In the genomic region with DNA sequence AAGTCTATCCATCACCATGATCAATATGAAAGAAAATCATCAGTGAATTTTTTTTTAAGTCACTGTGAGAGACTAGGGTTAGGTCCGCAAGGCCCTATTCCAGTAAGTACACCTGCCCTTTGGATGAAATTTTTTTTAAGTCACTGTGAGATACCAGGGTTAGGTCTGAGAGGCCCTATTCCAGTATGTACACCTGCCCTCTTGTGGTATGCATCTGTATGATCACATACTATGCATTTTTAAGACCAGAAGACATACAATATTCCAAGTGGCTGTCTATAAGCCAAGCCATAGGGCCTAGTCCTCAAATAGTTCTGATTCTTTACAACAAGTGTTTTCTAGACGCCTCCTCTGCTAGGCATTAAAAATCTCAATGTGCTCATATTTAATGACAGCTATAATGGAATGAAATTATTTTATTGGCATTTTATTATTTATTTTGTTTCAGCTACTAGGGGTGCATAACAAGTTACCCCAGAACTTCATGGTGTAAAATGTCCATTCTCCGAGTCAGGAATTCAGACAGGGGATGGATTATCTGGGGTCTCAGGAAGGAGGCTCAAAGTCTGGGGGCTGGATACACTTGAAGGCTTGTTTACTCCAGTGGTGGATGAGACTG, we compare ENCODE assay signal across 8 cellular contexts. TPM values are rescaled to one million over a fixed set of nuclear protein-coding genes. Genes with fewer than 3 reads are reported as not detected.
DNase-seq lines count a peak whose midpoint lies in the region; ATAC-seq, FAIRE-seq and TF ChIP-seq lines count a peak whose summit lies in the region.

No MANE protein-coding gene starts in this region.

- no peak overlapping the region for H2AFZ ChIP-seq in astrocyte (ENCODE audit: low read depth, low read length)

- CTCF ChIA-PET in activated naive CD4-positive, alpha-beta T cell treated with anti-CD3 and anti-CD28 coated beads, Interleukin-2, amount 10 ng/mL, durations not matched to agents 7 days and 5 days (lab: Charles Lee), result interaction anchor here (0.9 kb wide), 1 partner anchor 582 kb away, joined by 3 read pairs; no protein-coding TSS in a partner anchor

- no peaks in the 10 kb centered on the region for H3K4me1 Mint-ChIP-seq in astrocyte (ENCODE audit: low read depth, unreplicated experiment)
- H3K4me1 Mint-ChIP-seq in activated naive CD4-positive, alpha-beta T cell treated with anti-CD3 and anti-CD28 coated beads, Interleukin-2, amount 10 ng/mL, durations not matched to agents 7 days and 5 days, result no peaks in the 10 kb centered on the region

- no peak overlapping the region for H3K4me2 ChIP-seq in astrocyte (ENCODE audit: low read length)
- no peak overlapping the region for H3K4me2 ChIP-seq in mesendoderm (ENCODE audit: low read length)

- no peak overlapping the region for H3K23ac ChIP-seq in mesendoderm (ENCODE audit: low read length)

- ATAC-seq in HG02763 (IDR thresholded peaks at IDR 0.05; ENCODE audit: unreplicated experiment), result no peak

- TF ChIP-seq CTCF in GM13977 (IDR thresholded peaks at IDR 0.05; ENCODE audit: extremely low read depth, insufficient read depth, missing control alignments), result peak; percentile 36
- TF ChIP-seq CTCF in astrocyte (IDR thresholded peaks at IDR 0.05; ENCODE audit: insufficient read depth, low read depth, low read length), result peak; percentile 39

- FAIRE-seq in astrocyte (lab: Jason Lieb, UNC), result no peak

- H3K79me2 ChIP-seq in astrocyte (ENCODE audit: insufficient read depth, low read length) (no peaks in the 10 kb centered on the region), mesendoderm (ENCODE audit: control insufficient read depth, insufficient read depth, low read length) (no peaks in the 10 kb centered on the region)

- no peaks in the 10 kb centered on the region for H3K79me1 ChIP-seq in mesendoderm (ENCODE audit: low read length)

- DNase-seq in A172 (ENCODE audit: low spot score) (peak; percentile 8), GM13977 (ENCODE audit: low spot score) (peak; percentile 47), NAMALWA (ENCODE audit: low spot score) (peak; percentile 57), astrocyte (ENCODE audit: low read depth) (peak; percentile 25), mesendoderm (peak; percentile 32), ecto neural progenitor cell (ENCODE audit: low spot score) (no peak)
- DNase-seq in activated naive CD4-positive, alpha-beta T cell treated with anti-CD3 and anti-CD28 coated beads, Interleukin-2, amount 10 ng/mL, durations not matched to agents 7 days and 5 days, result no peak

- H3K27ac Mint-ChIP-seq in astrocyte (ENCODE audit: unreplicated experiment), result no peak overlapping the region
- no peak overlapping the region for H3K27ac Mint-ChIP-seq in activated naive CD4-positive, alpha-beta T cell treated with anti-CD3 and anti-CD28 coated beads, Interleukin-2, amount 10 ng/mL, durations not matched to agents 7 days and 5 days

- WGBS in mesendoderm (ENCODE audit: extremely low coverage, insufficient coverage, low lambda C conversion rate), result no CpG with 5 or more reads among the region's 3 CpGs

- no peaks in the 10 kb centered on the region for H3K36me3 ChIP-seq in astrocyte (ENCODE audit: insufficient read depth, low read length)
- no peaks in the 10 kb centered on the region for H3K36me3 ChIP-seq in mesendoderm (ENCODE audit: control insufficient read depth, insufficient read depth, low read length)

- in situ Hi-C loops in GM13977 (cut with MboI; ENCODE audit: low pct_unique_long_range_greater_than_20kb, low sequenced_read_pairs, unreplicated experiment), result no loop called here

- H3K27me3 ChIP-seq in astrocyte (ENCODE audit: insufficient read depth, low read length) (no peaks in the 10 kb centered on the region), mesendoderm (ENCODE audit: insufficient read depth, low read length, poor library complexity) (no peaks in the 10 kb centered on the region)

- no peak overlapping the region for H3K56ac ChIP-seq in mesendoderm (ENCODE audit: low read length)

- no peaks in the 10 kb centered on the region for H3K4me1 ChIP-seq in astrocyte (ENCODE audit: insufficient read depth, low read length)
- H3K4me1 ChIP-seq in mesendoderm (ENCODE audit: control insufficient read depth, low read depth, low read length), result peaks cover 4% of the 10 kb centered on the region

- H4K5ac ChIP-seq in mesendoderm (ENCODE audit: low read length), result no peak overlapping the region

- no peak overlapping the region for H2BK15ac ChIP-seq in mesendoderm (replicated peaks; ENCODE audit: low read depth)

- no peak overlapping the region for H3K4me3 ChIP-seq in astrocyte (ENCODE audit: insufficient read depth, low read depth, low read length)
- no peak overlapping the region for H3K4me3 ChIP-seq in mesendoderm (ENCODE audit: low read length)

- no peak overlapping the region for H3K4me3 Mint-ChIP-seq in astrocyte (ENCODE audit: unreplicated experiment)
- no peak overlapping the region for H3K4me3 Mint-ChIP-seq in activated naive CD4-positive, alpha-beta T cell treated with anti-CD3 and anti-CD28 coated beads, Interleukin-2, amount 10 ng/mL, durations not matched to agents 7 days and 5 days

- H2BK5ac ChIP-seq in mesendoderm (ENCODE audit: low read length), result no peak overlapping the region

- no peak overlapping the region for H2BK120ac ChIP-seq in mesendoderm (ENCODE audit: low read depth, low read length)

- no peak overlapping the region for H3K4ac ChIP-seq in mesendoderm (ENCODE audit: low read depth, low read length)

- H3K36me3 Mint-ChIP-seq in astrocyte (ENCODE audit: low read depth, unreplicated experiment), result no peaks in the 10 kb centered on the region
- H3K36me3 Mint-ChIP-seq in activated naive CD4-positive, alpha-beta T cell treated with anti-CD3 and anti-CD28 coated beads, Interleukin-2, amount 10 ng/mL, durations not matched to agents 7 days and 5 days, result no peaks in the 10 kb centered on the region

- H3K9me3 ChIP-seq in astrocyte (ENCODE audit: insufficient read depth, low read depth, low read length), result no peaks in the 10 kb centered on the region

- H3K27ac ChIP-seq in astrocyte (ENCODE audit: low read depth, low read length) (no peak overlapping the region), mesendoderm (ENCODE audit: low read depth, low read length) (no peak overlapping the region)

- no peak overlapping the region for H2AK5ac ChIP-seq in mesendoderm (ENCODE audit: low read length)

- peaks cover 2% of the 10 kb centered on the region for H3K9me3 Mint-ChIP-seq in astrocyte (ENCODE audit: unreplicated experiment)
- H3K9me3 Mint-ChIP-seq in activated naive CD4-positive, alpha-beta T cell treated with anti-CD3 and anti-CD28 coated beads, Interleukin-2, amount 10 ng/mL, durations not matched to agents 7 days and 5 days, result no peaks in the 10 kb centered on the region

- H3K18ac ChIP-seq in mesendoderm (ENCODE audit: low read length), result no peak overlapping the region

- peaks cover 17% of the 10 kb centered on the region for H3K27me3 Mint-ChIP-seq in astrocyte (ENCODE audit: low read depth, unreplicated experiment)
- peaks cover 6% of the 10 kb centered on the region for H3K27me3 Mint-ChIP-seq in activated naive CD4-positive, alpha-beta T cell treated with anti-CD3 and anti-CD28 coated beads, Interleukin-2, amount 10 ng/mL, durations not matched to agents 7 days and 5 days

- no peaks in the 10 kb centered on the region for H4K20me1 ChIP-seq in astrocyte (ENCODE audit: insufficient read depth, low read length)

- H3K9ac ChIP-seq in astrocyte (ENCODE audit: low read length) (no peak overlapping the region), mesendoderm (ENCODE audit: low read length) (no peak overlapping the region)

- no peak overlapping the region for H4K8ac ChIP-seq in mesendoderm (ENCODE audit: low read depth, low read length)

RNA-seq across cellular contexts. Expression of a gene that starts 53.1 kb away (rescaled TPM):
- not detected in 2 replicates for total RNA-seq in A172 (2014; rRNA removed; shearing (Covaris generic))
- not detected in 2 replicates for total RNA-seq in astrocyte
- polyA plus RNA-seq in mesendoderm (2013, experiment 1 of 2), result not detected
- polyA plus RNA-seq in mesendoderm (2013, experiment 2 of 2), result not detected

Comparison
In these comparisons a context has a peak if more than half of its experiments do, and no peak if none do; other contexts are left out.
1. DNase-seq: peak in A172 (single experiment), GM13977 (single experiment), NAMALWA (single experiment), astrocyte (single experiment) and mesendoderm (single experiment); none in ecto neural progenitor cell (single experiment) and activated naive CD4-positive, alpha-beta T cell treated with anti-CD3 and anti-CD28 coated beads, Interleukin-2, amount 10 ng/mL, durations not matched to agents 7 days and 5 days (single experiment).